In genomic region chr6:161372422-161372793, GRCh38 we compare ENCODE assay signal across 14 cellular contexts.
DNase-seq lines count a peak whose midpoint lies in the region; ATAC-seq and TF ChIP-seq lines count a peak whose summit lies in the region.
"Had no signal": no experiment of that assay in that cellular context is flagged by ENCODE, and none has a peak within 500 bp of the region (broad histone marks: within the 10 kb centered on the region; RNA-seq: fewer than 3 reads in every experiment).

No MANE protein-coding gene starts in this region.

- H3K4me1 Mint-ChIP-seq in CD14-positive monocyte (peaks cover 37% of the 10 kb centered on the region), T-helper 17 cell (peaks cover 3% of the 10 kb centered on the region), glutamatergic neuron (ENCODE audit: low read depth, unreplicated experiment) (peaks cover 2% of the 10 kb centered on the region)

- intact Hi-C loops in CD14-positive monocyte (cut with micrococcal nuclease): loop anchor here (2.0 to 5.0 kb wide), 3 partner anchors 255 to 442 kb away; no protein-coding TSS in a partner anchor

- peak overlapping the region; percentile 75 for H3K27ac ChIP-seq in substantia nigra (ENCODE audit: low read depth, low read length, poor library complexity, severe bottlenecking)

- H3K36me3 Mint-ChIP-seq in CD14-positive monocyte: no peaks in the 10 kb centered on the region
- no peaks in the 10 kb centered on the region for H3K36me3 Mint-ChIP-seq in T-helper 17 cell (ENCODE audit: low read depth)
- no peaks in the 10 kb centered on the region for H3K36me3 Mint-ChIP-seq in glutamatergic neuron (ENCODE audit: unreplicated experiment)
- H3K36me3 Mint-ChIP-seq: IgD-negative memory B cell had no signal

- peaks cover 0 to 5% (median 2%) of the 10 kb centered on the region in 3 donors for H3K27me3 Mint-ChIP-seq in CD14-positive monocyte (ENCODE audit: low read depth in 3 of 3)
- H3K27me3 Mint-ChIP-seq in T-helper 17 cell: no peaks in the 10 kb centered on the region
- no peaks in the 10 kb centered on the region for H3K27me3 Mint-ChIP-seq in glutamatergic neuron (ENCODE audit: unreplicated experiment)
- H3K27me3 Mint-ChIP-seq: CD4-positive, alpha-beta T cell; IgD-negative memory B cell had no signal

- ATAC-seq in T-helper 17 cell (no peak), GM19328 (IDR thresholded peaks at IDR 0.05; ENCODE audit: unreplicated experiment) (no peak)
- ATAC-seq: HepG2 had no signal

- DNase-seq in CD14-positive monocyte (ENCODE audit: low spot score): no peak
- DNase-seq in T-helper 17 cell: no peak
- no peak for DNase-seq in glutamatergic neuron
- peak in 3 of 49 donors; percentile 30 to 41 (median 36) for DNase-seq in substantia nigra (lab: John Stamatoyannopoulos, UW)
- no peak for DNase-seq in activated CD8-positive, alpha-beta memory T cell treated with anti-CD3 and anti-CD28 coated beads, Interleukin-2, amount 50 U/mL, for 48 hours
- DNase-seq: ACHN; BE2C; Caco-2; CD4-positive, alpha-beta T cell; GDM1; H9 had no signal

- TF ChIP-seq CTCF in CD14-positive monocyte (IDR thresholded peaks at IDR 0.05): no peak
- peak; percentile 1 for TF ChIP-seq CTCF in glutamatergic neuron (IDR thresholded peaks at IDR 0.05; ENCODE audit: partially characterized antibody, unreplicated experiment)

- H3K4me3 Mint-ChIP-seq in CD14-positive monocyte: no peak overlapping the region
- H3K4me3 Mint-ChIP-seq in T-helper 17 cell: no peak overlapping the region
- no peak overlapping the region for H3K4me3 Mint-ChIP-seq in glutamatergic neuron (ENCODE audit: unreplicated experiment)
- H3K4me3 Mint-ChIP-seq: CD4-positive, alpha-beta T cell; H9; IgD-negative memory B cell had no signal

- H3K9me3 Mint-ChIP-seq in CD14-positive monocyte: peaks cover 0 to 3% (median 0%) of the 10 kb centered on the region in 7 donors
- H3K9me3 Mint-ChIP-seq in glutamatergic neuron (ENCODE audit: unreplicated experiment): peaks cover 4% of the 10 kb centered on the region
- H3K9me3 Mint-ChIP-seq: CD4-positive, alpha-beta T cell; H9; IgD-negative memory B cell had no signal

- H3K27ac Mint-ChIP-seq in CD14-positive monocyte: peak overlapping the region in 5 of 7 donors; percentile 2 to 64 (median 35)
- peak overlapping the region; percentile 79 for H3K27ac Mint-ChIP-seq in T-helper 17 cell
- H3K27ac Mint-ChIP-seq in glutamatergic neuron (ENCODE audit: unreplicated experiment): no peak overlapping the region
- H3K27ac Mint-ChIP-seq: CD4-positive, alpha-beta T cell; H9; IgD-negative memory B cell had no signal

- H3K9me3 ChIP-seq in T-helper 17 cell (ENCODE audit: control insufficient read depth, low read length, poor library complexity, severe bottlenecking): no peaks in the 10 kb centered on the region
- H3K9me3 ChIP-seq: BE2C, Caco-2 had no signal
